10 cellular contexts compared by ENCODE assay signal in genomic region chr3:52062499-52062898, GRCh38. TPM values are rescaled to one million over a fixed set of nuclear protein-coding genes. Genes with fewer than 3 reads are reported as not detected.
A peak's percentile ranks its signal among the peaks of the same experiment; 100 is the strongest.
DNase-seq lines count a peak whose midpoint lies in the region; ATAC-seq and TF ChIP-seq lines count a peak whose summit lies in the region.
"Had no signal": no experiment of that assay in that cellular context is flagged by ENCODE, and none has a peak within 500 bp of the region (broad histone marks: within the 10 kb centered on the region; RNA-seq: fewer than 3 reads in every experiment).

No MANE protein-coding gene starts in this region.

- no peaks in the 10 kb centered on the region for H3K36me3 ChIP-seq in WERI-Rb-1
- H3K36me3 ChIP-seq: tibial artery had no signal

- DNase-seq in Caki2 (ENCODE audit: low read depth) (peak; percentile 66), WERI-Rb-1 (no peak), kidney tubule cell (ENCODE audit: low spot score) (peak; percentile 97), NCI-H1048 (lab: John Stamatoyannopoulos, UW) (no peak)
- DNase-seq in central memory CD4-positive, alpha-beta T cell: no peak
- DNase-seq in stimulated activated CD4-positive, alpha-beta T cell treated with anti-CD3 and anti-CD28 coated beads, Interleukin-4, amount 100 ng/mL, for 4 hours: no peak
- DNase-seq: activated naive CD8-positive, alpha-beta T cell treated with anti-CD3 and anti-CD28 coated beads, Interleukin-2, amount 10 ng/mL, durations not matched to agents 7 days and 5 days had no signal

- in situ Hi-C loops in Caki2 (cut with HindIII; ENCODE audit: low pct_unique_long_range_greater_than_20kb, low sequenced_read_pairs): no loop called here

- no peak for TF ChIP-seq CTCF in WERI-Rb-1 (IDR thresholded peaks at IDR 0.05; ENCODE audit: low read depth, low read length)

- H3K9me3 ChIP-seq in WERI-Rb-1 (ENCODE audit: severe bottlenecking): no peaks in the 10 kb centered on the region
- H3K9me3 ChIP-seq: tibial artery had no signal

- peak overlapping the region; percentile 74 for H3K27ac ChIP-seq in WERI-Rb-1
- H3K27ac ChIP-seq: tibial artery had no signal

- ATAC-seq in HG02885 (IDR thresholded peaks at IDR 0.05; ENCODE audit: poor library complexity, unreplicated experiment) (peak; percentile 45), HG03159 (IDR thresholded peaks at IDR 0.05; ENCODE audit: unreplicated experiment) (no peak)

- H3K27me3 ChIP-seq in WERI-Rb-1 (ENCODE audit: insufficient read depth, low read depth, severe bottlenecking): no peaks in the 10 kb centered on the region
- H3K27me3 ChIP-seq: tibial artery had no signal

- no peak overlapping the region for H3K4me3 ChIP-seq in WERI-Rb-1 (ENCODE audit: low read depth, low read length)
- H3K4me3 ChIP-seq: tibial artery had no signal

RNA-seq across cellular contexts. Expression of gene DUSP7, which starts 6.1 kb away (rescaled TPM):
- total RNA-seq in Caki2 (2014; rRNA removed; shearing (Covaris generic); ENCODE audit: low replicate concordance): 1.1 and 3.2 TPM in 2 replicates

Comparison
In these comparisons a context has a peak if more than half of its experiments do, and no peak if none do; other contexts are left out.
1. DNase-seq: peak in Caki2 (single experiment) and kidney tubule cell (single experiment); none in WERI-Rb-1 (single experiment), central memory CD4-positive, alpha-beta T cell (single experiment), stimulated activated CD4-positive, alpha-beta T cell treated with anti-CD3 and anti-CD28 coated beads, Interleukin-4, amount 100 ng/mL, for 4 hours (0 of 2) and NCI-H1048 (single experiment).